3 cellular contexts compared by ENCODE assay signal in the genomic region with DNA sequence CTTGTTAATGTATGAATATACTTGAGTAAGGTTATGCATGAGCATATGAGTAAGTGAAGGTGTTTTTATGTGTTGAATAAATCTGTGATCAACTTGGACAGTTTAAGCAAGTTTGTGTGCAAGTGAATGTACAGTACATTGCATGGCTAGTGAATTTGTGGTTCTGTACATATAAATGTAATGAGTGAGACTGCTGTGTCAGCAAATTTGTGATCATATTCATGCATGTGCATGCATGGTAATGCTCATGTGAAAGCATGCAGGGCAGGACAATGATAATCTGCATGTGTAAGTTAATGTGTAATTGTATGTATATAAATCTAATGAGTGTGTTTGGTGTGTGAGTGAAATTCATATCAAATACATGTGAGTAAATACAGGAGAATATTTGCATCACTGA.
TF ChIP-seq lines count a peak whose summit lies in the region.

No MANE protein-coding gene starts in this region.

TF ChIP-seq in A549, 52 proteins besides CTCF, POLR2A, EP300 and RAD21:
- no peak for TF ChIP-seq EHMT2 (IDR thresholded peaks at IDR 0.05; ENCODE audit: low read depth)
- TF ChIP-seq MAFK (IDR thresholded peaks at IDR 0.05; ENCODE audit: partially characterized antibody), result peak; percentile 94

TF ChIP-seq in IMR-90, 13 proteins besides CTCF, POLR2A, EP300 and RAD21:
- TF ChIP-seq, protein P1, sequence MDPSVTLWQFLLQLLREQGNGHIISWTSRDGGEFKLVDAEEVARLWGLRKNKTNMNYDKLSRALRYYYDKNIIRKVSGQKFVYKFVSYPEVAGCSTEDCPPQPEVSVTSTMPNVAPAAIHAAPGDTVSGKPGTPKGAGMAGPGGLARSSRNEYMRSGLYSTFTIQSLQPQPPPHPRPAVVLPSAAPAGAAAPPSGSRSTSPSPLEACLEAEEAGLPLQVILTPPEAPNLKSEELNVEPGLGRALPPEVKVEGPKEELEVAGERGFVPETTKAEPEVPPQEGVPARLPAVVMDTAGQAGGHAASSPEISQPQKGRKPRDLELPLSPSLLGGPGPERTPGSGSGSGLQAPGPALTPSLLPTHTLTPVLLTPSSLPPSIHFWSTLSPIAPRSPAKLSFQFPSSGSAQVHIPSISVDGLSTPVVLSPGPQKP (IDR thresholded peaks at IDR 0.05; ENCODE audit: borderline replicate concordance, low read depth, low read length), result no peak
- TF ChIP-seq CEBPB (IDR thresholded peaks at IDR 0.05; ENCODE audit: low read depth, low read length) (no peak), FOS (IDR thresholded peaks at IDR 0.05; ENCODE audit: low read depth, low read length) (no peak), SMC3 (IDR thresholded peaks at IDR 0.05; ENCODE audit: low read depth, low read length) (no peak), RCOR1 (IDR thresholded peaks at IDR 0.05; ENCODE audit: insufficient replicate concordance, low read length) (no peak), MAFK (IDR thresholded peaks at IDR 0.05; ENCODE audit: low read depth, low read length) (peak; percentile 98), CHD1 (IDR thresholded peaks at IDR 0.05; ENCODE audit: low read depth, low read length) (no peak)
- TF ChIP-seq, protein P2, sequence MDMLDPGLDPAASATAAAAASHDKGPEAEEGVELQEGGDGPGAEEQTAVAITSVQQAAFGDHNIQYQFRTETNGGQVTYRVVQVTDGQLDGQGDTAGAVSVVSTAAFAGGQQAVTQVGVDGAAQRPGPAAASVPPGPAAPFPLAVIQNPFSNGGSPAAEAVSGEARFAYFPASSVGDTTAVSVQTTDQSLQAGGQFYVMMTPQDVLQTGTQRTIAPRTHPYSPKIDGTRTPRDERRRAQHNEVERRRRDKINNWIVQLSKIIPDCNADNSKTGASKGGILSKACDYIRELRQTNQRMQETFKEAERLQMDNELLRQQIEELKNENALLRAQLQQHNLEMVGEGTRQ (IDR thresholded peaks at IDR 0.05; ENCODE audit: low read depth, low read length), result no peak

TF ChIP-seq in H1, 55 proteins besides CTCF, POLR2A, EP300 and RAD21:
- TF ChIP-seq JUN (IDR thresholded peaks at IDR 0.05; ENCODE audit: low read depth, low read length), result no peak
- TF ChIP-seq SRF (IDR thresholded peaks at IDR 0.05; ENCODE audit: low read depth, low read length), result no peak
- TF ChIP-seq, protein P3, sequence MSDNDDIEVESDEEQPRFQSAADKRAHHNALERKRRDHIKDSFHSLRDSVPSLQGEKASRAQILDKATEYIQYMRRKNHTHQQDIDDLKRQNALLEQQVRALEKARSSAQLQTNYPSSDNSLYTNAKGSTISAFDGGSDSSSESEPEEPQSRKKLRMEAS (IDR thresholded peaks at IDR 0.05), result no peak
- no peak for TF ChIP-seq SIRT6 (IDR thresholded peaks at IDR 0.05; ENCODE audit: low read length)
- no peak for TF ChIP-seq TAF7 (optimal IDR thresholded peaks at IDR 0.05; ENCODE audit: borderline replicate concordance, low read depth, low read length)
- TF ChIP-seq, protein P4, sequence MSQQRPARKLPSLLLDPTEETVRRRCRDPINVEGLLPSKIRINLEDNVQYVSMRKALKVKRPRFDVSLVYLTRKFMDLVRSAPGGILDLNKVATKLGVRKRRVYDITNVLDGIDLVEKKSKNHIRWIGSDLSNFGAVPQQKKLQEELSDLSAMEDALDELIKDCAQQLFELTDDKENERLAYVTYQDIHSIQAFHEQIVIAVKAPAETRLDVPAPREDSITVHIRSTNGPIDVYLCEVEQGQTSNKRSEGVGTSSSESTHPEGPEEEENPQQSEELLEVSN (IDR thresholded peaks at IDR 0.05), result no peak
- TF ChIP-seq POLR2AphosphoS5 (IDR thresholded peaks at IDR 0.05; ENCODE audit: low read depth, low read length), result no peak
- peak; percentile 33; the same call in 1 of the 2 replicates for TF ChIP-seq MAFK (IDR thresholded peaks at IDR 0.05; ENCODE audit: low read depth, low read length)
